17 cellular contexts compared by ENCODE assay signal in the genomic region with DNA sequence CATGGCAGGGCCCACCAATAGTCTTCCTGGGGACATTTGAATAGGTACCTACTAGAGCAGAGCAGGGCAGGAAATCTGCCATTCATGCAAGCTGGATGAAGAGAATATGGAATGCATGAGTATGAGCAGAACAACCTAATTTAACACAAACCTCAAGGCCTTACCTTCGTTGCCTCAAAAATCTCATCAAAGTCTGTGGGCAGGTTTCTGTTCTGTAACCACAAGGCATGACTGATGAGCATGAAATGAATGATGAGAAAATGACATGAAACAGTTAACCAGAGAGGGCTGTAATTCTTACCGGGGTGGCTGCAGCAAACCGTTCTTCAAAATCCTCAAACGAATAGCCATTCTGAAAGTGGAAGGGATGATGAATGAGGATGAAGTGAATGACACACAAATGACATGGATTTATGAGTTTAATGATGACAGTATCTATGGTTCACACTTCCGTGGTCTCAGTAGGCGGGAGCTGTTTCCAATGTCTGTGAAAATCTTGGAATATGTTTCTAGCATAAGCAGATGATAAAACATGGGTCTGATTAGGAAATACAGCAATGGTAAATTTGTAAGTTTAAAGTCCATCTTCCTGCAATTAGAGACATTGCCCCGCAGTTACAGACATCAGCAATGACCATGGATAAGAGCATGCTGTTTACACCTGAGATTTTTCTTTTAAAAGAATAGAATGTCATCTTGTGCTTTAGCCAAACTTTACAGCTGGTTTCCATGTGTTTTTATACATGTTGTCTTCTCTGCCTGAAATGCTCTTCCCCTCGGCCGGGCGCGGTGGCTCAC.
A peak's percentile ranks its signal among the peaks of the same experiment; 100 is the strongest.
DNase-seq lines count a peak whose midpoint lies in the region; ATAC-seq and TF ChIP-seq lines count a peak whose summit lies in the region.
"Had no signal": no experiment of that assay in that cellular context is flagged by ENCODE, and none has a peak within 500 bp of the region (broad histone marks: within the 10 kb centered on the region; RNA-seq: fewer than 3 reads in every experiment).

No MANE protein-coding gene starts in this region.

- H3K4me1 Mint-ChIP-seq in activated T-cell treated with anti-CD3 and anti-CD28 coated beads, Interleukin-2, amount 50 U/mL, for 72 hours (ENCODE audit: low read depth): no peaks in the 10 kb centered on the region
- H3K4me1 Mint-ChIP-seq in osteocyte (ENCODE audit: unreplicated experiment): no peaks in the 10 kb centered on the region
- H3K4me1 Mint-ChIP-seq: CD14-positive monocyte had no signal

- H3K27me3 ChIP-seq in GM06990 (replicated peaks; ENCODE audit: control insufficient read depth, insufficient read depth, low read length): no peaks in the 10 kb centered on the region
- no peaks in the 10 kb centered on the region for H3K27me3 ChIP-seq in right lobe of liver
- H3K27me3 ChIP-seq: SJSA1 had no signal

- H3K27me3 Mint-ChIP-seq in activated T-cell treated with anti-CD3 and anti-CD28 coated beads, Interleukin-2, amount 50 U/mL, for 72 hours (ENCODE audit: low read depth): no peaks in the 10 kb centered on the region
- no peaks in the 10 kb centered on the region for H3K27me3 Mint-ChIP-seq in osteocyte (ENCODE audit: unreplicated experiment)

- TF ChIP-seq CTCF in GM06990 (IDR thresholded peaks at IDR 0.05; ENCODE audit: insufficient read depth, low read length, poor library complexity, severe bottlenecking): no peak
- no peak for TF ChIP-seq CTCF in right lobe of liver (IDR thresholded peaks at IDR 0.05)
- TF ChIP-seq CTCF in osteocyte (IDR thresholded peaks at IDR 0.05): no peak

- H3K36me3 Mint-ChIP-seq in activated T-cell treated with anti-CD3 and anti-CD28 coated beads, Interleukin-2, amount 50 U/mL, for 72 hours (ENCODE audit: insufficient read depth in 2 of 2): peaks cover 0 to 3% of the 10 kb centered on the region in 2 donors
- H3K36me3 Mint-ChIP-seq in osteocyte (ENCODE audit: unreplicated experiment): no peaks in the 10 kb centered on the region
- H3K36me3 Mint-ChIP-seq: CD14-positive monocyte had no signal

- intact Hi-C loops in right lobe of liver (cut with DNase I): no loop called here

- TF ChIP-seq POLR2A in right lobe of liver (IDR thresholded peaks at IDR 0.05): peak; percentile 35

- H3K9me3 Mint-ChIP-seq in activated T-cell treated with anti-CD3 and anti-CD28 coated beads, Interleukin-2, amount 50 U/mL, for 72 hours: peaks cover 1 to 3% of the 10 kb centered on the region in 2 donors
- H3K9me3 Mint-ChIP-seq in osteocyte (ENCODE audit: unreplicated experiment): peaks cover 3% of the 10 kb centered on the region

- H3K4me3 Mint-ChIP-seq in activated T-cell treated with anti-CD3 and anti-CD28 coated beads, Interleukin-2, amount 50 U/mL, for 72 hours: no peak overlapping the region
- no peak overlapping the region for H3K4me3 Mint-ChIP-seq in osteocyte (ENCODE audit: unreplicated experiment)
- H3K4me3 Mint-ChIP-seq: CD14-positive monocyte had no signal

- no peak overlapping the region for H3K4me3 ChIP-seq in GM06990 (replicated peaks; ENCODE audit: low read depth, low read length)
- H3K4me3 ChIP-seq in Jurkat, Clone E6-1 (ENCODE audit: low read length): no peak overlapping the region
- H3K4me3 ChIP-seq in right lobe of liver: peak overlapping the region in 1 of 3 donors; percentile 9
- H3K4me3 ChIP-seq: A549, SJSA1 had no signal

- peak in 1 of 2 donors; percentile 21 for DNase-seq in activated T-cell treated with anti-CD3 and anti-CD28 coated beads, Interleukin-2, amount 50 U/mL, for 72 hours
- no peak for DNase-seq in activated T-cell treated with anti-CD3 and anti-CD28 coated beads, Interleukin-2, amount 50 U/mL, for 1 hour
- DNase-seq in GM06990 (ENCODE audit: extremely low read depth, insufficient read length) (peak; percentile 34), right lobe of liver (peak in 1 of 3 donors; percentile 48), osteocyte (ENCODE audit: extremely low spot score, unreplicated experiment) (no peak), HUDEP-2 (lab: John Stamatoyannopoulos, UW; ENCODE audit: unreplicated experiment in 76 of 76) (no peak)
- peak; percentile 48 for DNase-seq in Jurkat, Clone E6-1 (ENCODE audit: low read depth, low spot score)
- DNase-seq: GF-D8, HCEC 1CT, KBM-7, NCI-H1048, NCI-H1436 treated with DMSO at 0.1 percent for 48 hours, NCI-H2029 treated with DMSO at 0.1 percent for 48 hours, NCI-H748 treated with DMSO at 0.1 percent for 48 hours had no signal

- H3K4me1 ChIP-seq in right lobe of liver: peaks cover 0 to 17% (median 0%) of the 10 kb centered on the region in 4 donors
- H3K4me1 ChIP-seq: A549, SJSA1 had no signal

- peak overlapping the region; percentile 75 to 85 (median 83) for H3K27ac ChIP-seq in right lobe of liver
- H3K27ac ChIP-seq: A549, SJSA1 had no signal

- peak; percentile 55 to 93 for ATAC-seq in activated T-cell treated with anti-CD3 and anti-CD28 coated beads, Interleukin-2, amount 50 U/mL, for 72 hours (replicated peaks in 1 of 2)
- peak; percentile 79 to 92 (median 82) for ATAC-seq in right lobe of liver
- ATAC-seq: A549 had no signal

- no peak overlapping the region for H3K27ac Mint-ChIP-seq in activated T-cell treated with anti-CD3 and anti-CD28 coated beads, Interleukin-2, amount 50 U/mL, for 72 hours
- no peak overlapping the region for H3K27ac Mint-ChIP-seq in osteocyte (ENCODE audit: unreplicated experiment)
- H3K27ac Mint-ChIP-seq: CD14-positive monocyte had no signal

- H3K36me3 ChIP-seq in GM06990 (ENCODE audit: control insufficient read depth, insufficient read depth, low read length) (no peaks in the 10 kb centered on the region), right lobe of liver (no peaks in the 10 kb centered on the region)
- H3K36me3 ChIP-seq: SJSA1 had no signal

- no peaks in the 10 kb centered on the region for H3K9me3 ChIP-seq in right lobe of liver
- H3K9me3 ChIP-seq: A549, SJSA1 had no signal

- WGBS in right lobe of liver (ENCODE audit: insufficient coverage, low coverage, low lambda C conversion rate, missing lambda C conversion rate): 22% methylated on average over 11 of the region's 11 CpGs

Comparison
In these comparisons a context has a peak if more than half of its experiments do, and no peak if none do; other contexts are left out.
1. DNase-seq: peak in GM06990 (single experiment) and Jurkat, Clone E6-1 (single experiment); none in activated T-cell treated with anti-CD3 and anti-CD28 coated beads, Interleukin-2, amount 50 U/mL, for 1 hour (single experiment), osteocyte (single experiment) and HUDEP-2 (0 of 76).